ENCODE assay signal across 8 cellular contexts in genomic region chr19:40465781-40466218, GRCh38. TPM values are rescaled to one million over a fixed set of nuclear protein-coding genes. Genes with fewer than 3 reads are reported as not detected.
A peak's percentile ranks its signal among the peaks of the same experiment; 100 is the strongest.
DNase-seq lines count a peak whose midpoint lies in the region; ATAC-seq, FAIRE-seq and TF ChIP-seq lines count a peak whose summit lies in the region.

No MANE protein-coding gene starts in this region.

- no peak for FAIRE-seq in bronchial epithelial cell (lab: Jason Lieb, UNC)

- in situ Hi-C loops in ACHN (cut with HindIII; ENCODE audit: low pct_ligation_motif_present, low pct_unique_long_range_greater_than_20kb, low sequenced_read_pairs) = no loop called here

- peak overlapping the region in 17 of 21 experiments; percentile 82 to 95 (median 89) for H3K27ac ChIP-seq in skin epidermis

- H3K36me3 ChIP-seq in bronchial epithelial cell (ENCODE audit: control insufficient read depth, insufficient read depth, low read length) = peaks cover 4% of the 10 kb centered on the region

- ATAC-seq in GM18907 (IDR thresholded peaks at IDR 0.05; ENCODE audit: unreplicated experiment) (peak; percentile 84), HG03175 (IDR thresholded peaks at IDR 0.05; ENCODE audit: unreplicated experiment) (peak; percentile 85)

- H3K4me3 ChIP-seq in WI38 (ENCODE audit: low read depth, low read length) (peak overlapping the region; percentile 78), bronchial epithelial cell (ENCODE audit: low read depth, low read length) (peak overlapping the region; percentile 81), skin epidermis (peak overlapping the region; percentile 60 to 80 (median 70))

- TF ChIP-seq CTCF in WI38 (IDR thresholded peaks at IDR 0.05; ENCODE audit: low read depth, low read length) = no peak
- TF ChIP-seq CTCF in bronchial epithelial cell (IDR thresholded peaks at IDR 0.05; ENCODE audit: insufficient read depth, low read length, severe bottlenecking) = no peak

- DNase-seq in ACHN = peak; percentile 97
- peak; percentile 100 for DNase-seq in NCI-H2227 (lab: John Stamatoyannopoulos, UW; ENCODE audit: unreplicated experiment)
- DNase-seq in bronchial epithelial cell (ENCODE audit: low read depth) = peak; percentile 97
- peak; percentile 97 for DNase-seq in iPS-NIHi11 (ENCODE audit: low spot score)

- peaks cover 2% of the 10 kb centered on the region for H3K27me3 ChIP-seq in bronchial epithelial cell (ENCODE audit: control insufficient read depth, insufficient read depth, low read length)

RNA-seq across cellular contexts. Expression of gene BLVRB, which starts 0.3 kb away (rescaled TPM):
- total RNA-seq in bronchial epithelial cell = 682 and 797 TPM in 2 replicates

RNA-seq across cellular contexts. Expression of gene SPTBN4, which starts 1.0 kb away (rescaled TPM):
- total RNA-seq in bronchial epithelial cell = 0.53 and 1.8 TPM in 2 replicates

RNA-seq across cellular contexts. Expression of gene SERTAD3, which starts 21.7 kb away (rescaled TPM):
- 23.2 and 33.7 TPM in 2 replicates for total RNA-seq in bronchial epithelial cell

RNA-seq across cellular contexts. Expression of gene SERTAD1, which starts 40.0 kb away (rescaled TPM):
- total RNA-seq in bronchial epithelial cell = 35.7 and 41.6 TPM in 2 replicates

RNA-seq across cellular contexts. Expression of gene PRX, which starts 52.6 kb away (rescaled TPM):
- total RNA-seq in bronchial epithelial cell = 1.4 and 1.8 TPM in 2 replicates

Comparison
In these comparisons a context has a peak if more than half of its experiments do, and no peak if none do; other contexts are left out.
1. Peak in every context shown above with its lines: DNase-seq, ATAC-seq, H3K4me3 ChIP-seq and H3K27ac ChIP-seq.